ENCODE assay signal across 35 cellular contexts in the genomic region with DNA sequence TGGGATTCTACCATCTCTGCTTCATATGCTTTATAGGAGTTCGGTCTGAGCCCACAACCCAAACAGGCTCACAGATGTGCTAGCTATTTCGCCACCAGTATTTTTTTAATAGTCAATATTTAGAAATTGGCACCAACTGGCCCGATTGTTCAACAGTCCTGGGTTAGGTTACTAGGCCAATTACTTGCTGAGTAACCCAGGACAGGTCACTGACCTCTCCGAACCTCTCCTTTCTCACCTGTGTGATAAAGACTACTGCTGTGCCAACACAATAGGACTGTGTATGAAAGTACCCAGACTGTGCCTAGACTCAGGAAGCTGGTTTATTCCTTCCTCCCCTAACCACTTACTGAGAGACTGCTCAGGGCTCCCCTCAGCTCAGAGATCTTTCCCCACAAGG. TPM values are rescaled to one million over a fixed set of nuclear protein-coding genes. Genes with fewer than 3 reads are reported as not detected.
"Had no signal": no experiment of that assay in that cellular context is flagged by ENCODE, and none has a peak within 500 bp of the region (broad histone marks: within the 10 kb centered on the region; RNA-seq: fewer than 3 reads in every experiment).

No MANE protein-coding gene starts in this region.

- DNase-seq: activated CD4-positive, alpha-beta memory T cell treated with anti-CD3 and anti-CD28 coated beads for 36 hours; activated CD4-positive, alpha-beta T cell treated with anti-CD3 and anti-CD28 coated beads for 36 hours; activated CD4-positive, alpha-beta T cell treated with anti-CD3 and anti-CD28 coated beads, Interleukin-2, amount 10 ng/mL, durations not matched to agents 24 days and 14 days; activated CD4-positive, CD25-positive, alpha-beta regulatory T cell; activated CD4-positive, CD25-positive, alpha-beta regulatory T cell treated with anti-CD3 and anti-CD28 coated beads, Interleukin-2, amount 50 U/mL, for 72 hours; activated CD8-positive, alpha-beta memory T cell treated with anti-CD3 and anti-CD28 coated beads, Interleukin-2, amount 10 ng/mL, durations not matched to agents 7 days and 5 days; activated CD8-positive, alpha-beta memory T cell treated with anti-CD3 and anti-CD28 coated beads, Interleukin-2, amount 50 U/mL, for 4 hours; activated CD8-positive, alpha-beta T cell treated with anti-CD3 and anti-CD28 coated beads, Interleukin-2, amount 10 ng/mL, durations not matched to agents 7 days and 5 days; activated gamma-delta T cell; activated naive CD4-positive, alpha-beta T cell; activated naive CD4-positive, alpha-beta T cell treated with anti-CD3 and anti-CD28 coated beads, Interleukin-2, amount 10 ng/mL, durations not matched to agents 7 days and 5 days; activated T-cell treated with anti-CD3 and anti-CD28 coated beads, Interleukin-2, amount 50 U/mL, for 1 hour; activated T-cell treated with anti-CD3 and anti-CD28 coated beads, Interleukin-2, amount 50 U/mL, for 48 hours; adrenal gland; amygdala; aorta; body of pancreas; caudate nucleus; cortex of kidney; dermis blood vessel endothelial cell; effector CD4-positive, alpha-beta T cell; effector memory CD8-positive, alpha-beta T cell; erythroblast; foreskin melanocyte; heart right ventricle; T-helper 1 cell; T-helper 17 cell had no signal

- H3K4me3 ChIP-seq: adrenal gland, body of pancreas, esophagus muscularis mucosa, gastroesophageal sphincter, heart right ventricle had no signal

- H3K36me3 Mint-ChIP-seq: activated CD4-positive, alpha-beta memory T cell treated with anti-CD3 and anti-CD28 coated beads for 36 hours; activated CD8-positive, alpha-beta memory T cell treated with anti-CD3 and anti-CD28 coated beads, Interleukin-2, amount 10 ng/mL, durations not matched to agents 7 days and 5 days; activated naive CD4-positive, alpha-beta T cell treated with anti-CD3 and anti-CD28 coated beads, Interleukin-2, amount 10 ng/mL, durations not matched to agents 7 days and 5 days had no signal

- H3K27me3 ChIP-seq: adrenal gland, body of pancreas, esophagus muscularis mucosa, gastroesophageal sphincter had no signal

- H3K4me1 Mint-ChIP-seq: activated CD4-positive, alpha-beta T cell treated with anti-CD3 and anti-CD28 coated beads for 36 hours; activated CD4-positive, alpha-beta T cell treated with anti-CD3 and anti-CD28 coated beads, Interleukin-2, amount 10 ng/mL, durations not matched to agents 24 days and 14 days; activated CD8-positive, alpha-beta memory T cell treated with anti-CD3 and anti-CD28 coated beads, Interleukin-2, amount 10 ng/mL, durations not matched to agents 7 days and 5 days; activated naive CD4-positive, alpha-beta T cell treated with anti-CD3 and anti-CD28 coated beads, Interleukin-2, amount 10 ng/mL, durations not matched to agents 7 days and 5 days; T-helper 17 cell had no signal

- H3K27ac Mint-ChIP-seq: activated CD4-positive, alpha-beta memory T cell treated with anti-CD3 and anti-CD28 coated beads for 36 hours; activated CD4-positive, alpha-beta T cell treated with anti-CD3 and anti-CD28 coated beads for 36 hours; activated CD4-positive, alpha-beta T cell treated with anti-CD3 and anti-CD28 coated beads, Interleukin-2, amount 10 ng/mL, durations not matched to agents 24 days and 14 days; activated CD8-positive, alpha-beta memory T cell treated with anti-CD3 and anti-CD28 coated beads, Interleukin-2, amount 10 ng/mL, durations not matched to agents 7 days and 5 days; activated CD8-positive, alpha-beta T cell treated with anti-CD3 and anti-CD28 coated beads, Interleukin-2, amount 10 ng/mL, durations not matched to agents 7 days and 5 days; activated naive CD4-positive, alpha-beta T cell treated with anti-CD3 and anti-CD28 coated beads, Interleukin-2, amount 10 ng/mL, durations not matched to agents 7 days and 5 days; activated naive CD4-positive, alpha-beta T cell treated with anti-CD3 and anti-CD28 coated beads, Interleukin-2, amount 50 U/mL, for 72 hours; effector memory CD8-positive, alpha-beta T cell; T-helper 17 cell; T-helper 2 cell treated with Interferon-gamma antibody and Interleukin-4, amounts not matched to agents 5 μg/mL and 100 μg/mL, for 36 hours had no signal

- H3K9me3 ChIP-seq: adrenal gland, body of pancreas had no signal

- H3K4me3 Mint-ChIP-seq: activated CD4-positive, alpha-beta memory T cell treated with anti-CD3 and anti-CD28 coated beads for 36 hours; activated CD4-positive, alpha-beta T cell treated with anti-CD3 and anti-CD28 coated beads for 36 hours; activated CD4-positive, alpha-beta T cell treated with anti-CD3 and anti-CD28 coated beads, Interleukin-2, amount 10 ng/mL, durations not matched to agents 24 days and 14 days; activated CD8-positive, alpha-beta memory T cell treated with anti-CD3 and anti-CD28 coated beads, Interleukin-2, amount 10 ng/mL, durations not matched to agents 7 days and 5 days; activated CD8-positive, alpha-beta T cell treated with anti-CD3 and anti-CD28 coated beads, Interleukin-2, amount 10 ng/mL, durations not matched to agents 7 days and 5 days; activated naive CD4-positive, alpha-beta T cell treated with anti-CD3 and anti-CD28 coated beads, Interleukin-2, amount 10 ng/mL, durations not matched to agents 7 days and 5 days; effector memory CD8-positive, alpha-beta T cell; T-helper 17 cell; T-helper 2 cell treated with Interferon-gamma antibody and Interleukin-4, amounts not matched to agents 5 μg/mL and 100 μg/mL, for 36 hours had no signal

- H3K9me3 Mint-ChIP-seq: activated CD4-positive, alpha-beta T cell treated with anti-CD3 and anti-CD28 coated beads, Interleukin-2, amount 10 ng/mL, durations not matched to agents 24 days and 14 days had no signal

- H3K4me1 ChIP-seq: adrenal gland, heart right ventricle had no signal

- H3K27ac ChIP-seq: adrenal gland, body of pancreas, esophagus muscularis mucosa, gastroesophageal sphincter, heart right ventricle had no signal

- H3K36me3 ChIP-seq: adrenal gland, gastroesophageal sphincter, heart right ventricle had no signal

- FAIRE-seq: colon had no signal

- ATAC-seq: activated CD4-positive, alpha-beta T cell treated with anti-CD3 and anti-CD28 coated beads for 36 hours; activated CD8-positive, alpha-beta memory T cell treated with anti-CD3 and anti-CD28 coated beads, Interleukin-2, amount 10 ng/mL, durations not matched to agents 7 days and 5 days; activated CD8-positive, alpha-beta T cell treated with anti-CD3 and anti-CD28 coated beads, Interleukin-2, amount 10 ng/mL, durations not matched to agents 7 days and 5 days; activated naive CD4-positive, alpha-beta T cell treated with anti-CD3 and anti-CD28 coated beads, Interleukin-2, amount 50 U/mL, for 72 hours; body of pancreas; effector memory CD8-positive, alpha-beta T cell; gastroesophageal sphincter; heart right ventricle; T-helper 17 cell had no signal

RNA-seq across cellular contexts. Expression of a gene that starts 8.3 kb away (rescaled TPM):
- total RNA-seq: activated CD4-positive, alpha-beta T cell treated with anti-CD3 and anti-CD28 coated beads for 36 hours; activated CD4-positive, alpha-beta T cell treated with anti-CD3 and anti-CD28 coated beads, Interleukin-2, amount 10 ng/mL, durations not matched to agents 24 days and 14 days; activated CD8-positive, alpha-beta memory T cell treated with anti-CD3 and anti-CD28 coated beads for 36 hours; activated CD8-positive, alpha-beta memory T cell treated with anti-CD3 and anti-CD28 coated beads, Interleukin-2, amount 10 ng/mL, durations not matched to agents 7 days and 5 days; activated CD8-positive, alpha-beta T cell treated with anti-CD3 and anti-CD28 coated beads, Interleukin-2, amount 10 ng/mL, durations not matched to agents 7 days and 5 days; T-helper 17 cell had no signal
- polyA plus RNA-seq: aorta had no signal

RNA-seq across cellular contexts. Expression of a gene that starts 43.1 kb away (rescaled TPM):
- total RNA-seq: activated CD4-positive, alpha-beta memory T cell treated with anti-CD3 and anti-CD28 coated beads for 36 hours; activated CD4-positive, alpha-beta T cell treated with anti-CD3 and anti-CD28 coated beads for 36 hours; activated CD4-positive, alpha-beta T cell treated with anti-CD3 and anti-CD28 coated beads, Interleukin-2, amount 10 ng/mL, durations not matched to agents 24 days and 14 days; activated CD8-positive, alpha-beta memory T cell treated with anti-CD3 and anti-CD28 coated beads for 36 hours; activated CD8-positive, alpha-beta memory T cell treated with anti-CD3 and anti-CD28 coated beads, Interleukin-2, amount 10 ng/mL, durations not matched to agents 7 days and 5 days; activated CD8-positive, alpha-beta T cell treated with anti-CD3 and anti-CD28 coated beads, Interleukin-2, amount 10 ng/mL, durations not matched to agents 7 days and 5 days; activated naive CD4-positive, alpha-beta T cell treated with anti-CD3 and anti-CD28 coated beads, Interleukin-2, amount 50 U/mL, for 72 hours; body of pancreas; chondrocyte; dermis blood vessel endothelial cell; glomerular endothelial cell; T-helper 17 cell had no signal
